14 cellular contexts compared by ENCODE assay signal in genomic region chr2:223950448-223951347, GRCh38. TPM values are rescaled to one million over a fixed set of nuclear protein-coding genes. Genes with fewer than 3 reads are reported as not detected.
DNase-seq lines count a peak whose midpoint lies in the region; ATAC-seq and TF ChIP-seq lines count a peak whose summit lies in the region.
"Had no signal": no experiment of that assay in that cellular context is flagged by ENCODE, and none has a peak within 500 bp of the region (broad histone marks: within the 10 kb centered on the region; RNA-seq: fewer than 3 reads in every experiment).

No MANE protein-coding gene starts in this region.

- intact Hi-C loops in activated T-helper 2 cell treated with anti-CD3 and anti-CD28 coated beads, Interferon-gamma antibody, Interleukin-2, Interleukin-4, amounts not matched to agents 10 μg/mL and 5 μg/mL and 100 μg/mL, durations not matched to agents 14 hours and 24 hours and 36 hours (cut with micrococcal nuclease): loop anchor here (10.0 kb wide), 2 partner anchors 1084 to 1296 kb away; partner anchors contain the start of gene FARSB
- intact Hi-C loops in mucosa of descending colon (cut with DNase I, micrococcal nuclease): no loop called here

- H3K14ac ChIP-seq in mesenchymal stem cell (ENCODE audit: low read length in 2 of 2): no peak overlapping the region

- peaks cover 61% of the 10 kb centered on the region for H3K4me1 Mint-ChIP-seq in activated T-helper 2 cell treated with anti-CD3 and anti-CD28 coated beads, Interferon-gamma antibody, Interleukin-2, Interleukin-4, amounts not matched to agents 10 μg/mL and 5 μg/mL and 100 μg/mL, durations not matched to agents 14 hours and 24 hours and 36 hours (ENCODE audit: low read depth)

- no peaks in the 10 kb centered on the region for H3K27me3 Mint-ChIP-seq in activated T-helper 2 cell treated with anti-CD3 and anti-CD28 coated beads, Interferon-gamma antibody, Interleukin-2, Interleukin-4, amounts not matched to agents 10 μg/mL and 5 μg/mL and 100 μg/mL, durations not matched to agents 14 hours and 24 hours and 36 hours (ENCODE audit: low read depth)

- H3K9me3 ChIP-seq in Loucy (ENCODE audit: insufficient read depth, low read depth, low read length) (no peaks in the 10 kb centered on the region), mucosa of descending colon (no peaks in the 10 kb centered on the region), mesenchymal stem cell (ENCODE audit: control insufficient read depth, low read length) (no peaks in the 10 kb centered on the region)

- H2AK5ac ChIP-seq in mesenchymal stem cell (ENCODE audit: low read length, severe bottlenecking): no peak overlapping the region

- no peaks in the 10 kb centered on the region for H3K9me3 Mint-ChIP-seq in activated T-helper 2 cell treated with anti-CD3 and anti-CD28 coated beads, Interferon-gamma antibody, Interleukin-2, Interleukin-4, amounts not matched to agents 10 μg/mL and 5 μg/mL and 100 μg/mL, durations not matched to agents 14 hours and 24 hours and 36 hours

- H4K91ac ChIP-seq in mesenchymal stem cell (ENCODE audit: low read length): no peak overlapping the region

- no peaks in the 10 kb centered on the region for H3K9me2 ChIP-seq in Loucy (replicated peaks; ENCODE audit: low read depth, low read length)

- H3K4me3 ChIP-seq in Loucy (ENCODE audit: low read length, poor library complexity, severe bottlenecking) (no peak overlapping the region), mucosa of descending colon (no peak overlapping the region), mesenchymal stem cell (ENCODE audit: insufficient read depth in 1 of 2, low read depth in 1 of 2, low read length in 2 of 2) (no peak overlapping the region)

- H3K36me3 Mint-ChIP-seq in activated T-helper 2 cell treated with anti-CD3 and anti-CD28 coated beads, Interferon-gamma antibody, Interleukin-2, Interleukin-4, amounts not matched to agents 10 μg/mL and 5 μg/mL and 100 μg/mL, durations not matched to agents 14 hours and 24 hours and 36 hours (ENCODE audit: low read depth): no peaks in the 10 kb centered on the region

- WGBS in mesenchymal stem cell: 79% methylated on average over 3 of the region's 3 CpGs

- H3K9ac ChIP-seq in Loucy (ENCODE audit: low read depth, low read length, poor library complexity, severe bottlenecking): no peak overlapping the region
- no peak overlapping the region for H3K9ac ChIP-seq in mesenchymal stem cell (ENCODE audit: low read length)

- H3K27ac Mint-ChIP-seq in activated T-helper 2 cell treated with anti-CD3 and anti-CD28 coated beads, Interferon-gamma antibody, Interleukin-2, Interleukin-4, amounts not matched to agents 10 μg/mL and 5 μg/mL and 100 μg/mL, durations not matched to agents 14 hours and 24 hours and 36 hours: peak overlapping the region; percentile 67

- H3K79me2 ChIP-seq in Loucy (ENCODE audit: insufficient read depth, low read length): no peaks in the 10 kb centered on the region

- H3K23ac ChIP-seq in mesenchymal stem cell (ENCODE audit: low read length in 2 of 2): no peak overlapping the region

- TF ChIP-seq CTCF in Loucy (conservative IDR thresholded peaks at IDR 0.05; ENCODE audit: low read length) (no peak), mucosa of descending colon (IDR thresholded peaks at IDR 0.05) (no peak)

- no peaks in the 10 kb centered on the region for H3K79me1 ChIP-seq in mesenchymal stem cell (replicated peaks; ENCODE audit: low read length, poor library complexity, severe bottlenecking)

- no peak overlapping the region for H2BK15ac ChIP-seq in mesenchymal stem cell (ENCODE audit: low read depth, poor library complexity, severe bottlenecking)

- H3K4me3 Mint-ChIP-seq in activated T-helper 2 cell treated with anti-CD3 and anti-CD28 coated beads, Interferon-gamma antibody, Interleukin-2, Interleukin-4, amounts not matched to agents 10 μg/mL and 5 μg/mL and 100 μg/mL, durations not matched to agents 14 hours and 24 hours and 36 hours (ENCODE audit: low read depth): no peak overlapping the region

- no peak overlapping the region for H4K8ac ChIP-seq in mesenchymal stem cell (ENCODE audit: low read length)

- DNase-seq in DMS79 (lab: John Stamatoyannopoulos, UW) (peak; percentile 72), mucosa of descending colon (no peak), mesenchymal stem cell (no peak), Kasumi-1 (lab: John Stamatoyannopoulos, UW) (no peak), amygdala (lab: John Stamatoyannopoulos, UW) (no peak), HPDE6-E6E7 (ENCODE audit: extremely low spot score) (no peak)
- no peak for DNase-seq in activated T-helper 2 cell treated with anti-CD3 and anti-CD28 coated beads, Interferon-gamma antibody, Interleukin-2, Interleukin-4, amounts not matched to agents 10 μg/mL and 5 μg/mL and 100 μg/mL, durations not matched to agents 14 hours and 24 hours and 36 hours (ENCODE audit: low spot score)
- DNase-seq: activated T-cell treated with anti-CD3 and anti-CD28 coated beads for 4 hours; COR-L47; NCI-H1092 treated with DMSO at 0.1 percent for 48 hours; NK-92 treated with Interleukin-12 subunit alpha and Interleukin-12 subunit beta, amount 100 ng/mL, for 24 hours; occipital lobe; stimulated activated CD4-positive, alpha-beta T cell treated with anti-CD3 and anti-CD28 coated beads, Interleukin-15, amount 100 ng/mL, for 24 hours had no signal

- no peak overlapping the region for H2BK5ac ChIP-seq in mesenchymal stem cell (ENCODE audit: low read depth, low read length, poor library complexity, severe bottlenecking)

- H3K18ac ChIP-seq in mesenchymal stem cell (ENCODE audit: low read depth in 1 of 2, low read length in 2 of 2): no peak overlapping the region

- H3K4me2 ChIP-seq in Loucy (ENCODE audit: low read depth, low read length, poor library complexity, severe bottlenecking) (no peak overlapping the region), mesenchymal stem cell (ENCODE audit: low read length, poor library complexity, severe bottlenecking) (no peak overlapping the region)

- H3K27me3 ChIP-seq in Loucy (ENCODE audit: insufficient read depth, low read length, poor library complexity, severe bottlenecking) (no peaks in the 10 kb centered on the region), mesenchymal stem cell (ENCODE audit: control insufficient read depth in 1 of 2, insufficient read depth in 1 of 2, low read length in 2 of 2) (no peaks in the 10 kb centered on the region)

- peak overlapping the region in 1 of 2 experiments; percentile 8 for H2BK12ac ChIP-seq in mesenchymal stem cell (ENCODE audit: low read length in 2 of 2)

- no peak overlapping the region for H3K4ac ChIP-seq in mesenchymal stem cell (ENCODE audit: low read depth in 1 of 2, low read length in 2 of 2)

- no peaks in the 10 kb centered on the region for H3K36me3 ChIP-seq in Loucy (ENCODE audit: insufficient read depth, low read length)
- H3K36me3 ChIP-seq in mucosa of descending colon (ENCODE audit: low read depth): no peaks in the 10 kb centered on the region
- no peaks in the 10 kb centered on the region for H3K36me3 ChIP-seq in mesenchymal stem cell (ENCODE audit: control insufficient read depth in 1 of 2, insufficient read depth in 2 of 2, low read depth in 1 of 2, low read length in 2 of 2)

- no peaks in the 10 kb centered on the region for H4K20me1 ChIP-seq in Loucy (ENCODE audit: insufficient read depth, low read length, poor library complexity, severe bottlenecking)

- no peaks in the 10 kb centered on the region for H3F3A ChIP-seq in Loucy (ENCODE audit: low read depth)

- ATAC-seq in mucosa of descending colon: peak; percentile 83

- H2AFZ ChIP-seq in Loucy (ENCODE audit: low read length): peak overlapping the region; percentile 77
- no peak overlapping the region for H2AFZ ChIP-seq in mesenchymal stem cell (ENCODE audit: low read depth, low read length)

- no peak overlapping the region for H3K27ac ChIP-seq in mesenchymal stem cell (ENCODE audit: low read length, poor library complexity, severe bottlenecking)

- no peak overlapping the region for H2BK120ac ChIP-seq in mesenchymal stem cell (ENCODE audit: low read depth, low read length)

- H3K4me1 ChIP-seq in Loucy (ENCODE audit: insufficient read depth, low read length, poor library complexity, severe bottlenecking) (peaks cover 3% of the 10 kb centered on the region), mucosa of descending colon (ENCODE audit: low read depth) (peaks cover 14% of the 10 kb centered on the region), mesenchymal stem cell (ENCODE audit: control insufficient read depth, insufficient read depth, low read depth, low read length) (no peaks in the 10 kb centered on the region)

RNA-seq across cellular contexts. Expression of gene WDFY1, which starts 5.6 kb away (rescaled TPM):
- 22.2 and 23.3 TPM in 2 replicates for total RNA-seq in activated T-helper 2 cell treated with anti-CD3 and anti-CD28 coated beads, Interferon-gamma antibody, Interleukin-2, Interleukin-4, amounts not matched to agents 10 μg/mL and 5 μg/mL and 100 μg/mL, durations not matched to agents 14 hours and 24 hours and 36 hours
- 10 to 100 TPM; 49.0 to 66.7 (median 65.8) TPM for total RNA-seq in mucosa of descending colon
- 40.3 TPM for polyA plus RNA-seq in mesenchymal stem cell (2013, experiment 1 of 2)
- polyA plus RNA-seq in mesenchymal stem cell (2013, experiment 2 of 2): 39.9 TPM

RNA-seq across cellular contexts. Expression of gene MRPL44, which starts 6.6 kb away (rescaled TPM):
- 33.6 and 34.3 TPM in 2 replicates for total RNA-seq in activated T-helper 2 cell treated with anti-CD3 and anti-CD28 coated beads, Interferon-gamma antibody, Interleukin-2, Interleukin-4, amounts not matched to agents 10 μg/mL and 5 μg/mL and 100 μg/mL, durations not matched to agents 14 hours and 24 hours and 36 hours
- 10 to 100 TPM; 23.8 to 31.9 (median 27.6) TPM for total RNA-seq in mucosa of descending colon
- 22.5 TPM for polyA plus RNA-seq in mesenchymal stem cell (2013, experiment 1 of 2)
- polyA plus RNA-seq in mesenchymal stem cell (2013, experiment 2 of 2): 21.7 TPM
